20 cellular contexts compared by ENCODE assay signal in the genomic region with DNA sequence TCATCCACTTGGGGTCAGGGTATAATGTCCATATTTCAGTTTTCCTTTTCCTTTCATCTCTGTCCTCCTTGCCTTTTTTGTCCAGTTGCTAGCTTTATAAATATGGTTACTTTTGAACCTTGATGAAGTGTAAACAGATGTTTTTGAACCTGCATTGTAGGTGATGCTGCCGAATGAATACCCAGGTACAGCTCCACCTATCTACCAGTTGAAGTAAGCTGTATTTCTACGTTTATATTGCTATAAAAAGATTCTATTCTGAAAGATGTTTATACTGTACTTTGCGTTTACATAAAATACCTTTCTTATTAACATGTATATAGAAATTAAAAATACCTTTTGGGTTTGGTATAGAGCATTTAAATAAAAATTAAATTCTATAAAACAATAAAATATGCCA. TPM values are rescaled to one million over a fixed set of nuclear protein-coding genes. Genes with fewer than 3 reads are reported as not detected.
A peak's percentile ranks its signal among the peaks of the same experiment; 100 is the strongest.
DNase-seq lines count a peak whose midpoint lies in the region; ATAC-seq, FAIRE-seq and TF ChIP-seq lines count a peak whose summit lies in the region.
"Had no signal": no experiment of that assay in that cellular context is flagged by ENCODE, and none has a peak within 500 bp of the region (broad histone marks: within the 10 kb centered on the region; RNA-seq: fewer than 3 reads in every experiment).

No MANE protein-coding gene starts in this region.

- H3K27ac Mint-ChIP-seq in nephron, result peak overlapping the region; percentile 63 to 98 (median 72)
- no peak overlapping the region for H3K27ac Mint-ChIP-seq in activated CD8-positive, alpha-beta memory T cell treated with anti-CD3 and anti-CD28 coated beads, Interleukin-2, amount 10 ng/mL, durations not matched to agents 7 days and 5 days
- H3K27ac Mint-ChIP-seq: activated naive CD8-positive, alpha-beta T cell treated with anti-CD3 and anti-CD28 coated beads, Interleukin-2, amount 10 ng/mL, durations not matched to agents 7 days and 5 days; B cell; effector memory CD8-positive, alpha-beta T cell; stimulated activated effector memory CD8-positive, alpha-beta T cell treated with anti-CD3 and anti-CD28 coated beads, Interleukin-12 subunit alpha, Interleukin-12 subunit beta, amount 100 ng/mL, for 72 hours had no signal

- H3K4me1 Mint-ChIP-seq in nephron, result peaks cover 34% of the 10 kb centered on the region
- peaks cover 19% of the 10 kb centered on the region for H3K4me1 Mint-ChIP-seq in activated CD8-positive, alpha-beta memory T cell treated with anti-CD3 and anti-CD28 coated beads, Interleukin-2, amount 10 ng/mL, durations not matched to agents 7 days and 5 days

- in situ Hi-C loops in astrocyte of the cerebellum (cut with HindIII; ENCODE audit: low sequenced_read_pairs), result no loop called here

- DNase-seq in LNCaP clone FGC (ENCODE audit: low read depth) (no peak), astrocyte of the cerebellum (ENCODE audit: low read depth) (no peak), NCI-H226 (no peak), GM19239 (ENCODE audit: insufficient read length, low spot score) (no peak), DMS114 treated with DMSO at 0.1 percent for 48 hours (lab: John Stamatoyannopoulos, UW; ENCODE audit: unreplicated experiment) (no peak)
- DNase-seq in activated CD8-positive, alpha-beta memory T cell treated with anti-CD3 and anti-CD28 coated beads, Interleukin-2, amount 10 ng/mL, durations not matched to agents 7 days and 5 days, result no peak
- DNase-seq: activated CD4-positive, alpha-beta T cell treated with anti-CD3 and anti-CD28 coated beads, Interleukin-2, amount 50 U/mL, for 48 hours; activated naive CD8-positive, alpha-beta T cell treated with anti-CD3 and anti-CD28 coated beads, Interleukin-2, amount 10 ng/mL, durations not matched to agents 7 days and 5 days; activated T-cell treated with anti-CD3 and anti-CD28 coated beads, Interleukin-2, amount 50 U/mL, for 48 hours; central memory CD4-positive, alpha-beta T cell; effector memory CD8-positive, alpha-beta T cell; hypothalamus; NCI-H446 treated with DMSO at 0.1 percent for 48 hours had no signal

- ATAC-seq in activated CD8-positive, alpha-beta memory T cell treated with anti-CD3 and anti-CD28 coated beads, Interleukin-2, amount 10 ng/mL, durations not matched to agents 7 days and 5 days, result no peak
- ATAC-seq: effector memory CD8-positive, alpha-beta T cell; left lobe of liver; stimulated activated effector memory CD8-positive, alpha-beta T cell treated with anti-CD3 and anti-CD28 coated beads, Interleukin-12 subunit alpha, Interleukin-12 subunit beta, amount 100 ng/mL, for 72 hours had no signal

- CTCF ChIA-PET in activated CD8-positive, alpha-beta memory T cell treated with anti-CD3 and anti-CD28 coated beads, Interleukin-2, amount 10 ng/mL, durations not matched to agents 7 days and 5 days (lab: Charles Lee), result interaction anchor here (1.5 kb wide), 1 partner anchor 16 kb away, joined by 3 read pairs; no protein-coding TSS in a partner anchor

- H3K4me3 ChIP-seq in LNCaP clone FGC (ENCODE audit: low read depth, low read length) (no peak overlapping the region), astrocyte of the cerebellum (ENCODE audit: low read depth, low read length) (no peak overlapping the region)
- H3K4me3 ChIP-seq: prostate gland, tibial nerve had no signal

- H3K27me3 Mint-ChIP-seq in nephron (ENCODE audit: low read depth), result peaks cover 19% of the 10 kb centered on the region
- peaks cover 8% of the 10 kb centered on the region for H3K27me3 Mint-ChIP-seq in activated CD8-positive, alpha-beta memory T cell treated with anti-CD3 and anti-CD28 coated beads, Interleukin-2, amount 10 ng/mL, durations not matched to agents 7 days and 5 days

- FAIRE-seq in G401.6 (lab: Jason Lieb, UNC), result peak; percentile 74
- no peak for FAIRE-seq in GM19239 (lab: Jason Lieb, UNC)

- peaks cover 22% of the 10 kb centered on the region for H3K36me3 Mint-ChIP-seq in nephron (ENCODE audit: low read depth)
- H3K36me3 Mint-ChIP-seq in activated CD8-positive, alpha-beta memory T cell treated with anti-CD3 and anti-CD28 coated beads, Interleukin-2, amount 10 ng/mL, durations not matched to agents 7 days and 5 days, result peaks cover 31% of the 10 kb centered on the region
- H3K36me3 Mint-ChIP-seq: stimulated activated effector memory CD8-positive, alpha-beta T cell treated with anti-CD3 and anti-CD28 coated beads, Interleukin-12 subunit alpha, Interleukin-12 subunit beta, amount 100 ng/mL, for 72 hours had no signal

- TF ChIP-seq CTCF in LNCaP clone FGC (IDR thresholded peaks at IDR 0.05; ENCODE audit: control insufficient read depth, extremely low read depth, insufficient read depth), result peak; percentile 33
- TF ChIP-seq CTCF in astrocyte of the cerebellum (IDR thresholded peaks at IDR 0.05; ENCODE audit: low read depth, low read length, missing control alignments), result peak; percentile 12
- TF ChIP-seq CTCF in nephron (IDR thresholded peaks at IDR 0.05; ENCODE audit: unreplicated experiment in 3 of 3), result peak in 1 of 3 experiments; percentile 7

- H3K4me3 Mint-ChIP-seq in nephron, result peak overlapping the region; percentile 70 to 97 (median 84)
- H3K4me3 Mint-ChIP-seq in activated CD8-positive, alpha-beta memory T cell treated with anti-CD3 and anti-CD28 coated beads, Interleukin-2, amount 10 ng/mL, durations not matched to agents 7 days and 5 days, result no peak overlapping the region
- H3K4me3 Mint-ChIP-seq: activated naive CD8-positive, alpha-beta T cell treated with anti-CD3 and anti-CD28 coated beads, Interleukin-2, amount 10 ng/mL, durations not matched to agents 7 days and 5 days; B cell; effector memory CD8-positive, alpha-beta T cell; stimulated activated effector memory CD8-positive, alpha-beta T cell treated with anti-CD3 and anti-CD28 coated beads, Interleukin-12 subunit alpha, Interleukin-12 subunit beta, amount 100 ng/mL, for 72 hours had no signal

- H3K9me3 Mint-ChIP-seq in nephron, result peaks cover 3% of the 10 kb centered on the region
- H3K9me3 Mint-ChIP-seq in activated CD8-positive, alpha-beta memory T cell treated with anti-CD3 and anti-CD28 coated beads, Interleukin-2, amount 10 ng/mL, durations not matched to agents 7 days and 5 days (ENCODE audit: low read depth), result peaks cover 3% of the 10 kb centered on the region

RNA-seq across cellular contexts. Expression of a gene that starts 2.2 kb away (rescaled TPM):
- total RNA-seq in activated CD8-positive, alpha-beta memory T cell treated with anti-CD3 and anti-CD28 coated beads, Interleukin-2, amount 10 ng/mL, durations not matched to agents 7 days and 5 days, result 1 to 10 TPM; 6.7 to 9.3 TPM

RNA-seq across cellular contexts. Expression of a gene that starts 31.1 kb away (rescaled TPM):
- under 1 TPM; 0.32 to 0.68 TPM for total RNA-seq in activated CD8-positive, alpha-beta memory T cell treated with anti-CD3 and anti-CD28 coated beads, Interleukin-2, amount 10 ng/mL, durations not matched to agents 7 days and 5 days

RNA-seq across cellular contexts. Expression of a gene that starts 31.7 kb away (rescaled TPM):
- not detected for total RNA-seq in activated CD8-positive, alpha-beta memory T cell treated with anti-CD3 and anti-CD28 coated beads, Interleukin-2, amount 10 ng/mL, durations not matched to agents 7 days and 5 days
- total RNA-seq: prostate gland had no signal
